In genomic region chr16:1614226-1615102, GRCh38 we compare ENCODE assay signal across 8 cellular contexts. TPM values are rescaled to one million over a fixed set of nuclear protein-coding genes. Genes with fewer than 3 reads are reported as not detected.
DNase-seq lines count a peak whose midpoint lies in the region; ATAC-seq and TF ChIP-seq lines count a peak whose summit lies in the region.

No MANE protein-coding gene starts in this region.

- H3K9me3 ChIP-seq in SK-N-MC (ENCODE audit: low read depth, low read length) (no peaks in the 10 kb centered on the region), upper lobe of left lung (peaks cover 0 to 6% (median 0%) of the 10 kb centered on the region in 4 donors)

- H3K9ac ChIP-seq in SK-N-MC (ENCODE audit: insufficient read length) (peak overlapping the region; percentile 94), mesendoderm (ENCODE audit: low read length) (peak overlapping the region; percentile 85)

- peaks cover 16% of the 10 kb centered on the region for H3K79me2 ChIP-seq in mesendoderm (ENCODE audit: control insufficient read depth, insufficient read depth, low read length)

- TF ChIP-seq POLR2A in upper lobe of left lung (IDR thresholded peaks at IDR 0.05) = no peak

- H2AK5ac ChIP-seq in mesendoderm (ENCODE audit: low read length) = no peak overlapping the region

- H3K27ac ChIP-seq in SK-N-MC = peak overlapping the region; percentile 56
- no peak overlapping the region for H3K27ac ChIP-seq in mesendoderm (ENCODE audit: low read depth, low read length)
- peak overlapping the region; percentile 68 to 89 (median 80) for H3K27ac ChIP-seq in upper lobe of left lung

- peaks cover 5% of the 10 kb centered on the region for H3K4me1 ChIP-seq in mesendoderm (ENCODE audit: control insufficient read depth, low read depth, low read length)
- H3K4me1 ChIP-seq in upper lobe of left lung = peaks cover 49 to 73% (median 55%) of the 10 kb centered on the region in 4 donors

- H2BK120ac ChIP-seq in mesendoderm (ENCODE audit: low read depth, low read length) = no peak overlapping the region

- no peak overlapping the region for H2BK5ac ChIP-seq in mesendoderm (ENCODE audit: low read length)

- H3K36me3 ChIP-seq in SK-N-MC (ENCODE audit: insufficient read depth, low read length) (peaks cover 24% of the 10 kb centered on the region), mesendoderm (ENCODE audit: control insufficient read depth, insufficient read depth, low read length) (no peaks in the 10 kb centered on the region), upper lobe of left lung (peaks cover 0 to 19% (median 4%) of the 10 kb centered on the region in 4 donors)

- no peak overlapping the region for H2BK15ac ChIP-seq in mesendoderm (replicated peaks; ENCODE audit: low read depth)

- peak overlapping the region; percentile 89 for H3K4me3 ChIP-seq in SK-N-MC
- peak overlapping the region; percentile 70 for H3K4me3 ChIP-seq in mesendoderm (ENCODE audit: low read length)
- H3K4me3 ChIP-seq in upper lobe of left lung = peak overlapping the region; percentile 48 to 99 (median 88)

- ATAC-seq in upper lobe of left lung (ENCODE audit: low FRiP score in 2 of 2) (no peak), GM18511 (IDR thresholded peaks at IDR 0.05; ENCODE audit: unreplicated experiment) (no peak)

- H3K4ac ChIP-seq in mesendoderm (ENCODE audit: low read depth, low read length) = peak overlapping the region; percentile 92

- TF ChIP-seq EP300 in upper lobe of left lung (IDR thresholded peaks at IDR 0.05) = no peak

- H3K56ac ChIP-seq in mesendoderm (ENCODE audit: low read length) = peak overlapping the region; percentile 89

- H4K8ac ChIP-seq in mesendoderm (ENCODE audit: low read depth, low read length) = no peak overlapping the region

- peaks cover 19% of the 10 kb centered on the region for H3K79me1 ChIP-seq in mesendoderm (ENCODE audit: low read length)

- DNase-seq in activated CD4-positive, CD25-positive, alpha-beta regulatory T cell treated with anti-CD3 and anti-CD28 coated beads, Interleukin-2, amount 50 U/mL, for 72 hours = peak; percentile 34
- DNase-seq in activated CD4-positive, CD25-positive, alpha-beta regulatory T cell (lab: John Stamatoyannopoulos, UW) = no peak
- no peak for DNase-seq in SK-N-MC (ENCODE audit: low read depth, low spot score)
- DNase-seq in dermis blood vessel endothelial cell = peak; percentile 64
- peak; percentile 42 for DNase-seq in mesendoderm
- DNase-seq in upper lobe of left lung = peak in 1 of 2 donors; percentile 87
- no peak for DNase-seq in medulla oblongata (ENCODE audit: extremely low spot score)

- WGBS in mesendoderm (ENCODE audit: extremely low coverage, insufficient coverage, low lambda C conversion rate) = no CpG with 5 or more reads among the region's 114 CpGs
- 1 to 7% methylated on average over 2 to 45 of the region's 114 CpGs for WGBS in upper lobe of left lung, 2 donors

- H4K5ac ChIP-seq in mesendoderm (ENCODE audit: low read length) = no peak overlapping the region

- TF ChIP-seq CTCF in upper lobe of left lung (IDR thresholded peaks at IDR 0.05) = no peak

- H3K23ac ChIP-seq in mesendoderm (ENCODE audit: low read length) = no peak overlapping the region

- peak overlapping the region; percentile 68 for H3K4me2 ChIP-seq in mesendoderm (ENCODE audit: low read length)

- H3K27me3 ChIP-seq in mesendoderm (ENCODE audit: insufficient read depth, low read length, poor library complexity) (peaks cover 6% of the 10 kb centered on the region), upper lobe of left lung (no peaks in the 10 kb centered on the region)

- peak overlapping the region; percentile 99 for H3K18ac ChIP-seq in mesendoderm (ENCODE audit: low read length)

RNA-seq across cellular contexts. Expression of gene CRAMP1, which starts 2.3 kb away (rescaled TPM):
- 12.9 and 17.3 TPM in 2 replicates for total RNA-seq in dermis blood vessel endothelial cell
- polyA plus RNA-seq in mesendoderm (2013, experiment 1 of 2) = 8.7 TPM
- 9.6 TPM for polyA plus RNA-seq in mesendoderm (2013, experiment 2 of 2)
- 10 to 100 TPM; 16.3 to 57.6 (median 20.6) TPM for total RNA-seq in upper lobe of left lung

RNA-seq across cellular contexts. Expression of gene IFT140, which starts 2.6 kb away (rescaled TPM):
- total RNA-seq in dermis blood vessel endothelial cell = 20.7 and 24.8 TPM in 2 replicates
- polyA plus RNA-seq in mesendoderm (2013, experiment 1 of 2) = 4.0 TPM
- polyA plus RNA-seq in mesendoderm (2013, experiment 2 of 2) = 4.1 TPM
- 100 to 1,000 TPM in 1 of 6 donors, 10 to 100 TPM in 5; 32.1 to 152 (median 49.8) TPM for total RNA-seq in upper lobe of left lung

Comparison
In these comparisons a context has a peak if more than half of its experiments do, and no peak if none do; other contexts are left out.
1. DNase-seq: peak in activated CD4-positive, CD25-positive, alpha-beta regulatory T cell treated with anti-CD3 and anti-CD28 coated beads, Interleukin-2, amount 50 U/mL, for 72 hours (single experiment), dermis blood vessel endothelial cell (single experiment) and mesendoderm (single experiment); none in activated CD4-positive, CD25-positive, alpha-beta regulatory T cell (0 of 4), SK-N-MC (single experiment) and medulla oblongata (single experiment).
2. Peak in every context shown above with its lines, with median percentiles within 50 percentile points of each other: H3K4me3 ChIP-seq.